ENCODE assay signal across 8 cellular contexts in the genomic region with DNA sequence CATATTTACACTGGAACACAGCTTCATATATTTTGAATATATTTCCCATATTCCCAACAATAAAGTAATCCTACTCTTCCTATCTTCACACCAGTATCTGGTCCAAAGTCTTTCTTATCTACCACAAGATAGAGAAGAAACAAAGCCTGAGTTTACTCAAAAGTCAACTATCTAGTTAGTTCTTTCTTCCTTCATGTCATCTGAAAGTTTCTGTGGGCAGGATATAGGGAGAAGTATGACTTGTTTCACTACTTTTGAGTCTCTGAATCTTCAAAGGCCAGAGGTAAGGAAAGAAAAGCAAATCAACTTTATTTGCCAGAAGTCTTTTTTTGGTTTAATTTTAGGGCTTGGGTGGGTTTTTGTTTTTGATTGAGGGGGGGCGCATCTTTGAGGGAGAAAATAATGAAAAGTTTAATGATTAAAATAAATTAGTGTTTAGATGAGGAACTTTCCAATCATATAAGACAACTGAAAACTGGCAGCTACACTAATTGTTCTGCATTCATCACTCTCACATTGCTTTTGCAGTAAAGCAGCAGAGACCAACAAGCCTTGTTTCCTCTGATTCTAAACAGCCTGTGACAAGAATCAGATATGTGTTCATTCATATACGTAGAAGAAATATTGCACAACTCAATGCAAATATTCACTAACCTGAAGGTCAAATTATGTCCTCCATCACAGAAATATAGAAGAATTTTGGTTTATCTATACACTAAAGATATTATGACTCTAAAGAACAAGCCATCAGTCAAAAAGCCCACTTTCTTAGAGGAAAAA. TPM values are rescaled to one million over a fixed set of nuclear protein-coding genes. Genes with fewer than 3 reads are reported as not detected.
DNase-seq lines count a peak whose midpoint lies in the region; ATAC-seq, FAIRE-seq and TF ChIP-seq lines count a peak whose summit lies in the region.

No MANE protein-coding gene starts in this region.

- H3K27me3 ChIP-seq in SJCRH30 (no peaks in the 10 kb centered on the region), mammary epithelial cell (ENCODE audit: insufficient read depth, low read length) (no peaks in the 10 kb centered on the region), HAP-1 (ENCODE audit: low read depth) (no peaks in the 10 kb centered on the region)

- no TSS peak for BruUV-seq in mammary epithelial cell (replicated peaks; lab: Mats Ljungman, UMichigan)

- in situ Hi-C loops in mammary epithelial cell (cut with MboI; ENCODE audit: low sequenced_read_pairs in 2 of 2): loop anchor here in 1 of 2 donors (25.0 kb wide), 1 partner anchor 385 kb away; no protein-coding TSS in a partner anchor
- in situ Hi-C loops in HAP-1 (cut with MboI; ENCODE audit: low sequenced_read_pairs): no loop called here

- no peaks in the 10 kb centered on the region; the same call in 1 of the 2 replicates for H3K36me3 ChIP-seq in SJCRH30
- no peaks in the 10 kb centered on the region for H3K36me3 ChIP-seq in mammary epithelial cell (ENCODE audit: insufficient read depth, low read length)
- no peaks in the 10 kb centered on the region; the same call in 1 of the 2 replicates for H3K36me3 ChIP-seq in HAP-1 (replicated peaks)

- peak; percentile 9 for FAIRE-seq in islet of Langerhans (lab: Jason Lieb, UNC)

- dilution Hi-C loops in mammary epithelial cell (cut with HindIII; ENCODE audit: low sequenced_read_pairs): no loop called here

- no peak overlapping the region for H2AFZ ChIP-seq in mammary epithelial cell (ENCODE audit: low read depth, low read length)

- no peaks in the 10 kb centered on the region for H3K4me1 ChIP-seq in SJCRH30
- H3K4me1 ChIP-seq in mammary epithelial cell (ENCODE audit: insufficient read depth, low read length): no peaks in the 10 kb centered on the region
- H3K4me1 ChIP-seq in HAP-1: no peaks in the 10 kb centered on the region; the same call in 1 of the 2 replicates

- H3K9ac ChIP-seq in mammary epithelial cell (ENCODE audit: insufficient read depth, low read length): no peak overlapping the region

- H3K79me2 ChIP-seq in mammary epithelial cell (ENCODE audit: insufficient read depth, low read length): peaks cover 95% of the 10 kb centered on the region

- no peak overlapping the region for H3K4me2 ChIP-seq in mammary epithelial cell (ENCODE audit: insufficient read depth, low read depth, low read length)

- H3K9me3 ChIP-seq in SJCRH30 (replicated peaks) (no peaks in the 10 kb centered on the region), mammary epithelial cell (replicated peaks; ENCODE audit: insufficient read depth, low read length) (no peaks in the 10 kb centered on the region), HAP-1 (no peaks in the 10 kb centered on the region)

- no peak overlapping the region for H3K27ac ChIP-seq in SJCRH30
- no peak overlapping the region for H3K27ac ChIP-seq in mammary epithelial cell (ENCODE audit: insufficient read depth, low read depth, low read length)

- no peak overlapping the region for H3K4me3 ChIP-seq in SJCRH30
- no peak overlapping the region for H3K4me3 ChIP-seq in mammary epithelial cell (replicated peaks in 1 of 3; ENCODE audit: insufficient read depth in 1 of 3, low read depth in 2 of 3, low read length in 3 of 3)
- no peak overlapping the region for H3K4me3 ChIP-seq in HAP-1

- TF ChIP-seq CTCF in mammary epithelial cell (conservative IDR thresholded peaks at IDR 0.05 in 1 of 2, IDR thresholded peaks at IDR 0.05 in 1 of 2; ENCODE audit: extremely low read depth in 1 of 2, insufficient read depth in 1 of 2, low read depth in 1 of 2, low read length in 2 of 2): no peak

- WGBS in mammary epithelial cell (ENCODE audit: low coverage, missing lambda C conversion rate): 83% methylated on average over 2 of the region's 2 CpGs

- ATAC-seq in GM18519 (IDR thresholded peaks at IDR 0.05; ENCODE audit: low FRiP score, unreplicated experiment) (peak; percentile 74), GM21576 (IDR thresholded peaks at IDR 0.05; ENCODE audit: unreplicated experiment) (peak; percentile 54), HG03520 (IDR thresholded peaks at IDR 0.05; ENCODE audit: unreplicated experiment) (peak; percentile 67)

- CTCF ChIA-PET in mammary epithelial cell (lab: Charles Lee; ENCODE audit: low non-redundant PET): no interaction called here

- intact Hi-C loops in mammary epithelial cell (cut with micrococcal nuclease): no loop called here

- DNase-seq in SJCRH30 (no peak), mammary epithelial cell (no peak), HAP-1 (ENCODE audit: low spot score in 2 of 2) (no peak), GM19240 (ENCODE audit: insufficient read length, low spot score) (no peak)

- H4K20me1 ChIP-seq in mammary epithelial cell (ENCODE audit: insufficient read depth, low read length): no peaks in the 10 kb centered on the region

RNA-seq across cellular contexts. Expression of a gene that starts 19.6 kb away (rescaled TPM):
- 11.3 and 12.4 TPM in 2 replicates for total RNA-seq in SJCRH30 (2014; rRNA removed; shearing (Covaris generic))
- total RNA-seq in mammary epithelial cell: 10 to 100 TPM; 11.0 to 12.4 TPM
- polyA plus RNA-seq in mammary epithelial cell: 5.2 TPM
- 5.3 TPM for polyA minus RNA-seq in mammary epithelial cell
